In the genomic region with DNA sequence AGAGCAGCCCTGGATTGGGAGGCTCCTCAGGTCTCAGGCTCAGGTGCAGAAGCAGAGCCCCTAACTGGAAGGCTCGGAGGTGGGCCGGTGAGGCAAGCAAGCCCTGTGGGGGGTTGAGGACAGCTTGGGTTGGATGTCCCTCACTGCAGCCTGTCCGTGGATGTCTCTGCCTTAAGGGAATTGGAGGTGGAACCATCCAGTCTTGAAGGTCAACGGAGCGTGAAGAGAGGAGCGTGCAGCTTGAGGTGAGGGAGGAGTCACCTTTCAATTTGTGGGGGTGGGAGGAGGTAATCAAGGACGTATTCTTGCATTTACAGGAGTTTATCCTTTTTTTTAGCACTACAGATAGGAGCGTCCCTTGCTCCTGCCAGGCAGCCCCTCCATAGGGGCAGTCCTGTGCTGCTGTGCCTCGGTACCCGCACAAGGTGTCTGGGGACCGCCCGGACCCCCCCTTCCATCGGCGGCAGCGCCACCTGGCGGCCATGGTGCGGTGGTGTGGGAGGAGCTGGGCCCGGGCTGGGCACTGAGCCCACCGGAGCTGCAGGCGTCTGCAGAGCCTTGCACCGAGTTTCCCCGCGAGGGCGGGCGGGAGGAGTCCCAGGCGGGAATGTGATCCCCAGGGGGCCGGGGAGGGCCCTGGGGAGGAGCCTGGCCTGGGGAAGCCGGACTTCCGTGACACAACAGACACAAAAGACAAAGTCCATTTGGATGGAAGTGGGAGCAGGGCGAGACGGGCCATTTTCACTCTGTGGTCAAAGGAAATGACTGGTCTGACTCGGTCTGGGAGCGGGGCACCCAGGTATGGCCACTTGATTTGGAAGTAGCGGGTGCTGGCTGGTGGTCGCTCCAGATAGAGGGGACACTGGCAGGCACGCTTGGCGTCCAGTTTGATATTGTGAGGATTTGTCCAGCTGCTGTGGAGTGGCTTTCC, we compare ENCODE assay signal across 8 cellular contexts. TPM values are rescaled to one million over a fixed set of nuclear protein-coding genes. Genes with fewer than 3 reads are reported as not detected.
DNase-seq lines count a peak whose midpoint lies in the region; ATAC-seq and TF ChIP-seq lines count a peak whose summit lies in the region.

No MANE protein-coding gene starts in this region.

- BruUV-seq in PC-3 (replicated peaks; lab: Mats Ljungman, UMichigan) = no TSS peak

- no peaks in the 10 kb centered on the region for H3K36me3 ChIP-seq in GM06990 (ENCODE audit: control insufficient read depth, insufficient read depth, low read length)
- H3K36me3 ChIP-seq in PC-3 (ENCODE audit: low read depth, low read length) = no peaks in the 10 kb centered on the region

- peak overlapping the region; percentile 35; the same call in 1 of the 2 replicates for H3K4me3 ChIP-seq in GM06990 (replicated peaks; ENCODE audit: low read depth, low read length)
- H3K4me3 ChIP-seq in HL-60 (replicated peaks; ENCODE audit: insufficient read depth, low read length) = no peak overlapping the region
- peak overlapping the region; percentile 70 for H3K4me3 ChIP-seq in PC-3 (ENCODE audit: low read length)
- H3K4me3 ChIP-seq in fibroblast of mammary gland (ENCODE audit: control insufficient read depth, low read depth, low read length) = peak overlapping the region; percentile 17

- peaks cover 93% of the 10 kb centered on the region for H3K27me3 Mint-ChIP-seq in nephron (ENCODE audit: low read depth)

- peak overlapping the region; percentile 82 to 85 (median 85) for H3K4me3 Mint-ChIP-seq in nephron

- H3K4me1 Mint-ChIP-seq in nephron = peaks cover 38% of the 10 kb centered on the region

- peak overlapping the region; percentile 55 for H3K9ac ChIP-seq in PC-3 (ENCODE audit: low read length)

- H3K9me3 Mint-ChIP-seq in nephron = no peaks in the 10 kb centered on the region

- H3K27ac ChIP-seq in HL-60 (replicated peaks) (no peak overlapping the region), PC-3 (ENCODE audit: low read length) (peak overlapping the region; percentile 24; the same call in 1 of the 2 replicates)

- H3K4me1 ChIP-seq in PC-3 (ENCODE audit: insufficient read depth, low read length) = peaks cover 37% of the 10 kb centered on the region

- DNase-seq in GM06990 (ENCODE audit: extremely low read depth, insufficient read length) (peak; percentile 72), HL-60 (ENCODE audit: low read depth in 1 of 2, low spot score in 1 of 2) (peak in 1 of 2 experiments; percentile 47), PC-3 (peak; percentile 89), fibroblast of mammary gland (ENCODE audit: low read depth) (peak; percentile 67)
- DNase-seq in activated T-helper 1 cell treated with anti-CD3 and anti-CD28 coated beads, Interleukin-2, amount 50 U/mL, for 16 hours (ENCODE audit: low read depth in 1 of 2, low spot score in 1 of 2) = peak; percentile 67 to 76
- DNase-seq in stimulated activated naive CD4-positive, alpha-beta T cell (lab: John Stamatoyannopoulos, UW) = peak; percentile 38 to 86 (median 74)

- no peaks in the 10 kb centered on the region for H3F3A ChIP-seq in PC-3 (ENCODE audit: low read length, unreplicated experiment)

- peak overlapping the region; percentile 77 to 94 (median 87) for H3K27ac Mint-ChIP-seq in nephron

- no peaks in the 10 kb centered on the region for H3K9me3 ChIP-seq in PC-3 (ENCODE audit: low read length)

- H4K20me1 ChIP-seq in PC-3 (ENCODE audit: low read length) = no peaks in the 10 kb centered on the region

- POLR2A ChIA-PET in PC-3 (lab: Charles Lee; ENCODE audit: unreplicated experiment) = interaction anchor here (0.6 kb wide), 3 partner anchors 166 to 223 kb away, joined by 3 to 5 read pairs (median 3); no protein-coding TSS in a partner anchor

- H3K4me2 ChIP-seq in PC-3 (ENCODE audit: low read length) = peak overlapping the region; percentile 87

- TF ChIP-seq CTCF in GM06990 (IDR thresholded peaks at IDR 0.05; ENCODE audit: insufficient read depth, low read length, poor library complexity, severe bottlenecking) (peak; percentile 99), HL-60 (IDR thresholded peaks at IDR 0.05; ENCODE audit: insufficient read depth, low read length) (peak; percentile 55), PC-3 (conservative IDR thresholded peaks at IDR 0.05; ENCODE audit: low read depth, low read length) (peak; percentile 97), fibroblast of mammary gland (conservative IDR thresholded peaks at IDR 0.05; ENCODE audit: control insufficient read depth, insufficient read depth, low read depth, low read length) (peak; percentile 61), nephron (IDR thresholded peaks at IDR 0.05; ENCODE audit: unreplicated experiment in 3 of 3) (peak; percentile 97 to 98 (median 97))

- peak overlapping the region; percentile 81 for H2AFZ ChIP-seq in PC-3 (ENCODE audit: low read length)

- H3K27me3 ChIP-seq in GM06990 (replicated peaks; ENCODE audit: control insufficient read depth, insufficient read depth, low read length) (peaks cover 1% of the 10 kb centered on the region), HL-60 (ENCODE audit: insufficient read depth, poor library complexity, severe bottlenecking) (peaks cover 57% of the 10 kb centered on the region), PC-3 (ENCODE audit: low read length) (peaks cover 21% of the 10 kb centered on the region)

- intact Hi-C loops in PC-3 (cut with micrococcal nuclease) = no loop called here

- H3K9me2 ChIP-seq in PC-3 (replicated peaks; ENCODE audit: low read length) = no peaks in the 10 kb centered on the region

- peaks cover 7% of the 10 kb centered on the region; the same call in 1 of the 2 replicates for H3K79me2 ChIP-seq in PC-3 (ENCODE audit: low read length)

- CTCF ChIA-PET in PC-3 (lab: Charles Lee) = interaction anchor here (0.6 to 3.2 kb wide), 14 partner anchors 9 to 233 kb away, joined by 3 to 16 read pairs (median 5); a partner anchor contains a TSS

- ATAC-seq in PC-3 (peak; percentile 80), GM18870 (IDR thresholded peaks at IDR 0.05; ENCODE audit: unreplicated experiment) (no peak)

- H3K36me3 Mint-ChIP-seq in nephron (ENCODE audit: low read depth) = no peaks in the 10 kb centered on the region

RNA-seq across cellular contexts. Expression of a gene that starts 0.9 kb away (rescaled TPM):
- total RNA-seq in PC-3 (2014; rRNA removed) = 12.9 and 16.8 TPM in 2 replicates

RNA-seq across cellular contexts. Expression of a gene that starts 10.6 kb away (rescaled TPM):
- 5.3 and 6.9 TPM in 2 replicates for total RNA-seq in PC-3 (2014; rRNA removed)

RNA-seq across cellular contexts. Expression of a gene that starts 19.7 kb away (rescaled TPM):
- 27.0 and 29.0 TPM in 2 replicates for total RNA-seq in PC-3 (2014; rRNA removed)

RNA-seq across cellular contexts. Expression of a gene that starts 24.5 kb away (rescaled TPM):
- total RNA-seq in PC-3 (2014; rRNA removed) = 99.2 and 103 TPM in 2 replicates

RNA-seq across cellular contexts. Expression of a gene that starts 52.6 kb away (rescaled TPM):
- 0.15 TPM in 1 of 2 replicates, not detected in the other for total RNA-seq in PC-3 (2014; rRNA removed)
